In the genomic region with DNA sequence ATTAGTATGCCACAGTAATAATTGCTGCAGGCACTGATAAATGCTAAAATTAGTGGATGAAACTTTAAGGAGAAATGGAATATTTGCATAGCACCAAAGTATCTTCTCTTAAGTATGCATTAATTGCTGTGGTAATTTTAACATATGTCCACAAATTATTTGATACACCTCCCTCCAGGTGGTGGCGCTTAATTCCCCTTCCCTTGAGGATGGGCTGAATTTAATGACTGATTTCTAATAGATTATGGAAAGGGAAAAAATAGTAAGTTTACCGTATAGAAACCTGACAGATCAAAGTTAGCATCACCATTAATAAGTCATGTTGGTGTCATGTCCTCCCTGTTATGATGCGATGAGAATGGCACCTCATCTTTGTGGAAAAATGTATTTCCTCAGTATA, we compare ENCODE assay signal across 25 cellular contexts.
DNase-seq lines count a peak whose midpoint lies in the region; ATAC-seq and TF ChIP-seq lines count a peak whose summit lies in the region.
"Had no signal": no experiment of that assay in that cellular context is flagged by ENCODE, and none has a peak within 500 bp of the region (broad histone marks: within the 10 kb centered on the region; RNA-seq: fewer than 3 reads in every experiment).

No MANE protein-coding gene starts in this region.

- no peak for ATAC-seq in HG03520 (IDR thresholded peaks at IDR 0.05; ENCODE audit: unreplicated experiment)
- ATAC-seq: GM23338 had no signal

- H4K20me1 ChIP-seq in OCI-LY1 (ENCODE audit: insufficient read depth, low read length), result no peaks in the 10 kb centered on the region

- H3K27ac ChIP-seq in OCI-LY1 (ENCODE audit: low read depth, low read length, poor library complexity, severe bottlenecking), result no peak overlapping the region
- H3K27ac ChIP-seq: PC-9, RWPE1 had no signal

- no peak for TF ChIP-seq EP300 in Ishikawa (IDR thresholded peaks at IDR 0.05; ENCODE audit: borderline replicate concordance)

- peak; percentile 17; the same call in 1 of the 2 replicates for TF ChIP-seq RAD21 in Ishikawa (IDR thresholded peaks at IDR 0.05; ENCODE audit: low read depth)

- no peaks in the 10 kb centered on the region for H3K79me2 ChIP-seq in OCI-LY1 (ENCODE audit: insufficient read depth, low read length)

- no peak overlapping the region for H3K4me3 ChIP-seq in OCI-LY1 (ENCODE audit: low read depth, low read length, poor library complexity, severe bottlenecking)
- no peak overlapping the region for H3K4me3 ChIP-seq in epithelial cell of proximal tubule (ENCODE audit: low read depth, low read length)
- H3K4me3 ChIP-seq: GM23338, PC-9 had no signal

- H3K9me2 ChIP-seq in OCI-LY1 (ENCODE audit: low read depth, low read length), result no peaks in the 10 kb centered on the region
- H3K9me2 ChIP-seq: SK-N-SH had no signal

- no peaks in the 10 kb centered on the region for H3K9me3 ChIP-seq in OCI-LY1 (ENCODE audit: low read length)
- H3K9me3 ChIP-seq: SK-N-SH had no signal

- no peaks in the 10 kb centered on the region for H3K36me3 ChIP-seq in OCI-LY1 (ENCODE audit: insufficient read depth, low read length)

- no peaks in the 10 kb centered on the region for H3K4me1 ChIP-seq in OCI-LY1 (ENCODE audit: insufficient read depth, low read length, severe bottlenecking)

- no peaks in the 10 kb centered on the region for H3K27me3 ChIP-seq in OCI-LY1 (ENCODE audit: insufficient read depth, low read length)

- H3F3A ChIP-seq in OCI-LY1 (ENCODE audit: insufficient read depth, low read length), result no peaks in the 10 kb centered on the region

- TF ChIP-seq CTCF in OCI-LY1 (IDR thresholded peaks at IDR 0.05; ENCODE audit: low read length) (peak; percentile 13; the same call in 1 of the 2 replicates), epithelial cell of proximal tubule (conservative IDR thresholded peaks at IDR 0.05; ENCODE audit: low read depth, low read length) (peak; percentile 36)

- no peak overlapping the region for H3K4me2 ChIP-seq in OCI-LY1 (ENCODE audit: low read length)
- H3K4me2 ChIP-seq: GM23338, PC-9, SK-N-SH had no signal

- DNase-seq in DMS53 (lab: John Stamatoyannopoulos, UW), result peak; percentile 12
- no peak for DNase-seq in DMS53 treated with DMSO at 0.1 percent for 48 hours (lab: John Stamatoyannopoulos, UW; ENCODE audit: unreplicated experiment)
- no peak for DNase-seq in epithelial cell of proximal tubule (ENCODE audit: low read depth)
- no peak for DNase-seq in activated CD4-positive, alpha-beta T cell treated with anti-CD3 and anti-CD28 coated beads for 4 hours
- DNase-seq in stimulated activated CD4-positive, alpha-beta T cell treated with anti-CD3 and anti-CD28 coated beads, Interleukin-4, amount 100 ng/mL, for 24 hours, result no peak
- DNase-seq: 8988T, AML-193, DND-41, GDM1, HCEC 1CT, KBM-7, MV-4-11, NCI-H1105 treated with DMSO at 0.1 percent for 48 hours, NCI-H2029 treated with DMSO at 0.1 percent for 48 hours, NCI-H2171, NCI-H345, NCI-H526, PC-9, SHP77 treated with DMSO at 0.1 percent for 48 hours, SK-N-SH had no signal

- no peak overlapping the region for H2AFZ ChIP-seq in OCI-LY1 (ENCODE audit: low read length)
- H2AFZ ChIP-seq: GM23338, PC-9 had no signal

- no peak overlapping the region for H3K9ac ChIP-seq in OCI-LY1 (ENCODE audit: low read length)
- H3K9ac ChIP-seq: SK-N-SH had no signal

TF ChIP-seq in Ishikawa, 13 proteins besides CTCF, POLR2A, EP300 and RAD21:
- no peak for TF ChIP-seq TEAD4 (IDR thresholded peaks at IDR 0.05)
- TF ChIP-seq, protein P1, sequence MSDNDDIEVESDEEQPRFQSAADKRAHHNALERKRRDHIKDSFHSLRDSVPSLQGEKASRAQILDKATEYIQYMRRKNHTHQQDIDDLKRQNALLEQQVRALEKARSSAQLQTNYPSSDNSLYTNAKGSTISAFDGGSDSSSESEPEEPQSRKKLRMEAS (IDR thresholded peaks at IDR 0.05), result no peak
- no peak for TF ChIP-seq TAF1 (IDR thresholded peaks at IDR 0.05; ENCODE audit: low read depth)
- no peak for TF ChIP-seq EGR1 (IDR thresholded peaks at IDR 0.05)
- TF ChIP-seq ZBTB7A (IDR thresholded peaks at IDR 0.05; ENCODE audit: low read depth), result no peak
- TF ChIP-seq TCF12 (IDR thresholded peaks at IDR 0.05; ENCODE audit: low read depth), result no peak
- TF ChIP-seq, protein P2, sequence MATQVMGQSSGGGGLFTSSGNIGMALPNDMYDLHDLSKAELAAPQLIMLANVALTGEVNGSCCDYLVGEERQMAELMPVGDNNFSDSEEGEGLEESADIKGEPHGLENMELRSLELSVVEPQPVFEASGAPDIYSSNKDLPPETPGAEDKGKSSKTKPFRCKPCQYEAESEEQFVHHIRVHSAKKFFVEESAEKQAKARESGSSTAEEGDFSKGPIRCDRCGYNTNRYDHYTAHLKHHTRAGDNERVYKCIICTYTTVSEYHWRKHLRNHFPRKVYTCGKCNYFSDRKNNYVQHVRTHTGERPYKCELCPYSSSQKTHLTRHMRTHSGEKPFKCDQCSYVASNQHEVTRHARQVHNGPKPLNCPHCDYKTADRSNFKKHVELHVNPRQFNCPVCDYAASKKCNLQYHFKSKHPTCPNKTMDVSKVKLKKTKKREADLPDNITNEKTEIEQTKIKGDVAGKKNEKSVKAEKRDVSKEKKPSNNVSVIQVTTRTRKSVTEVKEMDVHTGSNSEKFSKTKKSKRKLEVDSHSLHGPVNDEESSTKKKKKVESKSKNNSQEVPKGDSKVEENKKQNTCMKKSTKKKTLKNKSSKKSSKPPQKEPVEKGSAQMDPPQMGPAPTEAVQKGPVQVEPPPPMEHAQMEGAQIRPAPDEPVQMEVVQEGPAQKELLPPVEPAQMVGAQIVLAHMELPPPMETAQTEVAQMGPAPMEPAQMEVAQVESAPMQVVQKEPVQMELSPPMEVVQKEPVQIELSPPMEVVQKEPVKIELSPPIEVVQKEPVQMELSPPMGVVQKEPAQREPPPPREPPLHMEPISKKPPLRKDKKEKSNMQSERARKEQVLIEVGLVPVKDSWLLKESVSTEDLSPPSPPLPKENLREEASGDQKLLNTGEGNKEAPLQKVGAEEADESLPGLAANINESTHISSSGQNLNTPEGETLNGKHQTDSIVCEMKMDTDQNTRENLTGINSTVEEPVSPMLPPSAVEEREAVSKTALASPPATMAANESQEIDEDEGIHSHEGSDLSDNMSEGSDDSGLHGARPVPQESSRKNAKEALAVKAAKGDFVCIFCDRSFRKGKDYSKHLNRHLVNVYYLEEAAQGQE (IDR thresholded peaks at IDR 0.05; ENCODE audit: low read depth), result no peak
- no peak for TF ChIP-seq YY1 (IDR thresholded peaks at IDR 0.05; ENCODE audit: low read depth)
- no peak for TF ChIP-seq CEBPB (IDR thresholded peaks at IDR 0.05)
- TF ChIP-seq, protein P3, sequence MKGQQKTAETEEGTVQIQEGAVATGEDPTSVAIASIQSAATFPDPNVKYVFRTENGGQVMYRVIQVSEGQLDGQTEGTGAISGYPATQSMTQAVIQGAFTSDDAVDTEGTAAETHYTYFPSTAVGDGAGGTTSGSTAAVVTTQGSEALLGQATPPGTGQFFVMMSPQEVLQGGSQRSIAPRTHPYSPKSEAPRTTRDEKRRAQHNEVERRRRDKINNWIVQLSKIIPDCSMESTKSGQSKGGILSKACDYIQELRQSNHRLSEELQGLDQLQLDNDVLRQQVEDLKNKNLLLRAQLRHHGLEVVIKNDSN (IDR thresholded peaks at IDR 0.05), result no peak
